9 cellular contexts compared by ENCODE assay signal in the genomic region with DNA sequence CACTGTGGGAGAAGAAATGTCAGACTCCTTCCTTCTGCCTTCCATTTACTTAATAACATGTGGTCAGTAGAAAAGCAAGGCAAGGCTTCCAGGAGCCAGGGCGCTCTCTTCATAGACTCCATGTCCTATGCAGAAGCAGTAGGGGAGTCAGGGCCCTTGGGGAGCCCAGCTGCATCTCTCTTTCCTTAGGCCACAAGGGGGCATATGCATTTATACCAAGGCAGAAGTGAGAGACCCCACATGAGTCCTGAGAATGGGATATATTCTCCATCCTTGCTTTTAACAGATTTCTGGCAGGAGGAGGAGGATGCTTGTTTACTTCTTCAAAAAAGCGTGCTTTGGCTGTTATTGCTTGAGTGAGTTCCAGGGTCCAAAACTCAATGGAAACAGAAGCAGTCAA.
DNase-seq lines count a peak whose midpoint lies in the region; ATAC-seq, FAIRE-seq and TF ChIP-seq lines count a peak whose summit lies in the region.
"Had no signal": no experiment of that assay in that cellular context is flagged by ENCODE, and none has a peak within 500 bp of the region (broad histone marks: within the 10 kb centered on the region; RNA-seq: fewer than 3 reads in every experiment).

No MANE protein-coding gene starts in this region.

- H3K4me2 ChIP-seq in fibroblast of lung (ENCODE audit: extremely low read depth, insufficient read depth, low read length) = no peak overlapping the region

- no peak overlapping the region for H3K27ac Mint-ChIP-seq in T-helper 17 cell

- intact Hi-C loops in pancreas (cut with DNase I) = no loop called here

- H3K36me3 ChIP-seq in fibroblast of lung (ENCODE audit: control insufficient read depth, insufficient read depth, low read length) (no peaks in the 10 kb centered on the region), pancreas (no peaks in the 10 kb centered on the region)

- peak; percentile 26 to 41 for TF ChIP-seq CTCF in fibroblast of lung (conservative IDR thresholded peaks at IDR 0.05 in 1 of 2, IDR thresholded peaks at IDR 0.05 in 1 of 2; ENCODE audit: low read depth in 1 of 2, low read length in 2 of 2)
- no peak for TF ChIP-seq CTCF in pancreas (IDR thresholded peaks at IDR 0.05)

- peaks cover 3% of the 10 kb centered on the region for H3K36me3 Mint-ChIP-seq in T-helper 17 cell (ENCODE audit: low read depth)

- DNase-seq in DMS 273 (lab: John Stamatoyannopoulos, UW; ENCODE audit: unreplicated experiment) (peak; percentile 64), DMS 273 treated with DMSO at 0.1 percent for 48 hours (lab: John Stamatoyannopoulos, UW) (no peak), T-helper 17 cell (peak in 1 of 3 donors; percentile 22), fibroblast of lung (ENCODE audit: low read depth in 2 of 2) (peak in 1 of 2 donors; percentile 42), pancreas (no peak), NOMO-1 treated with dmso at 0.1 percent for 144 hours (lab: John Stamatoyannopoulos, UW; ENCODE audit: unreplicated experiment) (no peak)

- no peak overlapping the region for H3K4me3 Mint-ChIP-seq in T-helper 17 cell

- no peak overlapping the region for H2AFZ ChIP-seq in fibroblast of lung (ENCODE audit: low read length)

- H3K27ac ChIP-seq in fibroblast of lung (ENCODE audit: insufficient read depth, low read length) (no peak overlapping the region), pancreas (no peak overlapping the region)

- H3K27me3 Mint-ChIP-seq in T-helper 17 cell = peaks cover 8% of the 10 kb centered on the region

- WGBS in pancreas, 2 donors = 69 to 82% methylated on average over 2 of the region's 2 CpGs

- peaks cover 8% of the 10 kb centered on the region for H3K4me1 Mint-ChIP-seq in T-helper 17 cell

- ATAC-seq in HG02610 (IDR thresholded peaks at IDR 0.05; ENCODE audit: unreplicated experiment) = peak; percentile 64
- peak; percentile 71 for ATAC-seq in T-helper 17 cell
- ATAC-seq in pancreas = peak in 3 of 4 donors; percentile 47 to 69 (median 51)
- ATAC-seq in HG02870 (IDR thresholded peaks at IDR 0.05; ENCODE audit: unreplicated experiment) = no peak

- H4K20me1 ChIP-seq in fibroblast of lung (ENCODE audit: control insufficient read depth, extremely low read depth, insufficient read depth, low read length) = no peaks in the 10 kb centered on the region

- H3K9me3 ChIP-seq in T-helper 17 cell (ENCODE audit: control insufficient read depth, low read length, poor library complexity, severe bottlenecking) (no peaks in the 10 kb centered on the region), fibroblast of lung (ENCODE audit: control insufficient read depth, insufficient read depth, low read depth, low read length) (no peaks in the 10 kb centered on the region), pancreas (no peaks in the 10 kb centered on the region)

- no peaks in the 10 kb centered on the region for H3K79me2 ChIP-seq in fibroblast of lung (ENCODE audit: control insufficient read depth, insufficient read depth, low read length)

- no peaks in the 10 kb centered on the region for H3K27me3 ChIP-seq in fibroblast of lung (ENCODE audit: control insufficient read depth, insufficient read depth, low read length)
- H3K27me3 ChIP-seq in pancreas = no peaks in the 10 kb centered on the region

- H3K4me3 ChIP-seq in fibroblast of lung (replicated peaks in 1 of 4; ENCODE audit: control extremely low read depth in 1 of 4, insufficient read depth in 1 of 4, low read depth in 3 of 4, low read length in 4 of 4) = no peak overlapping the region
- no peak overlapping the region for H3K4me3 ChIP-seq in pancreas

- H3K4me1 ChIP-seq in fibroblast of lung (ENCODE audit: control insufficient read depth, extremely low read depth, insufficient read depth, low read length) (no peaks in the 10 kb centered on the region), pancreas (no peaks in the 10 kb centered on the region)

- FAIRE-seq in pancreas (lab: Jason Lieb, UNC) = no peak
- FAIRE-seq: A204.1 had no signal

- H3K9ac ChIP-seq in fibroblast of lung (ENCODE audit: insufficient read depth, low read length) = no peak overlapping the region

Comparison
In these comparisons a context has a peak if more than half of its experiments do, and no peak if none do; other contexts are left out.
1. CTCF ChIP-seq: peak in fibroblast of lung (2 of 2); none in pancreas (0 of 4).